8 cellular contexts compared by ENCODE assay signal in the genomic region with DNA sequence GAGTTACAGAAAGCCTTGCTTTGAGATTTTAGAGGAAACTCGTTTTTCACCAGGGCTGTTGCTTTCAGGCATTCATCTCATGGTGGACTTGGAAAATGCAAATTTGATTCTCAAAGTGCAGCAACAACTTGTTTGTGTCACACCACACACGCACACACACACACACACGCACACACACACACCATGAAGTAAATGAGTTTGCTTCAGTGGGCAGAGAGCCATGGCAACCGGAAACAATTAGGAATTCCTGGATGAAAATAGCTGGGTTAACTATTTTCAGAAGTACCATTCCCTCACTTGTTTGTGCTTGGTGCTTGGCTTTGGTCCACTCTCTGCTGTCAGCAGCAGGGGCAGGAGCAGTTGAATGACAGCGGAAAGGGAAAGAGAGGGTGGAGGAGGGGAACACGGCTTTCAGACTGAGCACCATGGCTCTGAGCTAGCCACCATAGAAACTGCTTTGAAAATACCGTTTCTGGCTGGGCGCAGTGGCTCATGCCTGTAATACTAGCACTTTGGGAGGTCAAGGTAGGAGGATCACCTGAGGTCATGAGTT.
DNase-seq lines count a peak whose midpoint lies in the region; ATAC-seq and TF ChIP-seq lines count a peak whose summit lies in the region.
"Not testable (repeated sequence)": the region's sequence is repeated elsewhere in the genome, so short reads cannot be mapped to it uniquely, and the experiment has no call there.

No MANE protein-coding gene starts in this region.

- H3K9me3 Mint-ChIP-seq in HFFc6 = not testable (repeated sequence)

- not testable (repeated sequence) for H3K27ac Mint-ChIP-seq in HFFc6

- H3K27ac ChIP-seq in body of pancreas = not testable (repeated sequence)

- TF ChIP-seq CTCF in AG10803 (conservative IDR thresholded peaks at IDR 0.05; ENCODE audit: low read length); HFFc6 (IDR thresholded peaks at IDR 0.05); body of pancreas (IDR thresholded peaks at IDR 0.05); fibroblast of the aortic adventitia (IDR thresholded peaks at IDR 0.05; ENCODE audit: insufficient read depth, low read length): not testable (repeated sequence)

- H3K4me3 ChIP-seq in AG10803 (ENCODE audit: low read length); body of pancreas; fibroblast of the aortic adventitia (ENCODE audit: low read depth, low read length): not testable (repeated sequence)

- DNase-seq in AG10803 (ENCODE audit: low read depth) (peak; percentile 93), HFFc6 (peak; percentile 76), SK-MEL-5 (ENCODE audit: low read depth, low spot score) (peak; percentile 2), body of pancreas (peak; percentile 65 to 81 (median 69)), fibroblast of the aortic adventitia (ENCODE audit: low read depth) (peak; percentile 10), iris pigment epithelial cell (ENCODE audit: low read depth) (peak; percentile 1), middle frontal gyrus (ENCODE audit: extremely low spot score, low spot score) (peak; percentile 2)
- DNase-seq in sciatic nerve (ENCODE audit: low spot score) = not testable (repeated sequence)

- H3K36me3 Mint-ChIP-seq in HFFc6 (ENCODE audit: low read depth) = not testable (repeated sequence)

- not testable (repeated sequence) for H3K4me1 ChIP-seq in body of pancreas

- not testable (repeated sequence) for TF ChIP-seq POLR2A in body of pancreas (IDR thresholded peaks at IDR 0.05)

- ATAC-seq in body of pancreas (peak; percentile 86), sciatic nerve (peak; percentile 20)

- not testable (repeated sequence) for H3K4me1 Mint-ChIP-seq in HFFc6 (ENCODE audit: low read depth)

- not testable (repeated sequence) for H3K27me3 ChIP-seq in body of pancreas

- in situ Hi-C loops in SK-MEL-5 (cut with HindIII; ENCODE audit: low pct_unique_long_range_greater_than_20kb, low sequenced_read_pairs) = not testable (repeated sequence)

- H3K4me3 Mint-ChIP-seq in HFFc6 = not testable (repeated sequence)

- 11 to 16% methylated on average over 7 of the region's 8 CpGs for WGBS in body of pancreas, 2 donors

- not testable (repeated sequence) for H3K9me3 ChIP-seq in body of pancreas

- H3K27me3 Mint-ChIP-seq in HFFc6 (ENCODE audit: insufficient read depth) = not testable (repeated sequence)

- not testable (repeated sequence) for H3K36me3 ChIP-seq in body of pancreas (replicated peaks in 1 of 2; ENCODE audit: insufficient read depth in 1 of 2, low read depth in 2 of 2)

- intact Hi-C loops in body of pancreas (cut with DNase I); sciatic nerve (cut with DNase I): not testable (repeated sequence)
